8 cellular contexts compared by ENCODE assay signal in genomic region chr9:133114451-133114885, GRCh38. TPM values are rescaled to one million over a fixed set of nuclear protein-coding genes. Genes with fewer than 3 reads are reported as not detected.
DNase-seq lines count a peak whose midpoint lies in the region; ATAC-seq and TF ChIP-seq lines count a peak whose summit lies in the region.

No MANE protein-coding gene starts in this region.

- no peak for ATAC-seq in GM21390 (IDR thresholded peaks at IDR 0.05; ENCODE audit: unreplicated experiment)

- peak; percentile 58 for DNase-seq in ELR (ENCODE audit: low read depth)
- peak; percentile 89 for DNase-seq in NCI-H69 (lab: John Stamatoyannopoulos, UW)
- DNase-seq in fibroblast of gingiva (ENCODE audit: low read depth) = peak; percentile 66
- peak; percentile 69 for DNase-seq in posterior vena cava (ENCODE audit: low spot score)
- DNase-seq in NK-92 (lab: John Stamatoyannopoulos, UW; ENCODE audit: unreplicated experiment) = no peak
- DNase-seq in GM10266 (ENCODE audit: extremely low spot score) = no peak
- DNase-seq in activated gamma-delta T cell treated with Interleukin-2 at 50 U/mL for 16 hours = no peak

- intact Hi-C loops in posterior vena cava (cut with DNase I) = no loop called here

- TF ChIP-seq CTCF in GM10266 (IDR thresholded peaks at IDR 0.05; ENCODE audit: control insufficient read depth, insufficient read depth, low read depth, missing control alignments) = no peak

RNA-seq across cellular contexts. Expression of gene RALGDS, which starts 6.6 kb away (rescaled TPM):
- total RNA-seq in posterior vena cava = 10 to 100 TPM; 27.6 to 28.3 TPM

RNA-seq across cellular contexts. Expression of gene GBGT1, which starts 49.2 kb away (rescaled TPM):
- total RNA-seq in posterior vena cava = 10 to 100 TPM; 14.2 to 19.9 TPM

RNA-seq across cellular contexts. Expression of gene CEL, which starts 52.7 kb away (rescaled TPM):
- total RNA-seq in posterior vena cava = 1 to 10 TPM in 1 of 2 donors, under 1 TPM in 1; 0.51 to 2.8 TPM

Comparison
In these comparisons a context has a peak if more than half of its experiments do, and no peak if none do; other contexts are left out.
1. DNase-seq: peak in ELR (single experiment), NCI-H69 (single experiment), fibroblast of gingiva (single experiment) and posterior vena cava (single experiment); none in NK-92 (single experiment), GM10266 (single experiment) and activated gamma-delta T cell treated with Interleukin-2 at 50 U/mL for 16 hours (single experiment).